10 cellular contexts compared by ENCODE assay signal in genomic region chr11:134950692-134951304, GRCh38.
DNase-seq lines count a peak whose midpoint lies in the region; ATAC-seq, FAIRE-seq and TF ChIP-seq lines count a peak whose summit lies in the region.
"Had no signal": no experiment of that assay in that cellular context is flagged by ENCODE, and none has a peak within 500 bp of the region (broad histone marks: within the 10 kb centered on the region; RNA-seq: fewer than 3 reads in every experiment).

No MANE protein-coding gene starts in this region.

- H3K4me2 ChIP-seq in IMR-90 (ENCODE audit: low read depth, low read length) (0 out of 2 replicates have a peak overlapping the region, but pooled peaks have one; percentile 14), K562 (ENCODE audit: insufficient read depth, low read length) (no peak overlapping the region)

- peak; percentile 26 for FAIRE-seq in K562 (lab: Jason Lieb, UNC)

- H3K27me3 ChIP-seq in IMR-90 (ENCODE audit: control insufficient read depth, insufficient read depth, low read length) (no peaks in the 10 kb centered on the region), K562 (ENCODE audit: control insufficient read depth in 2 of 2, insufficient read depth in 2 of 2, low read length in 2 of 2) (no peaks in the 10 kb centered on the region; a peak in 1 of 5 replicates), aorta (ENCODE audit: control insufficient read depth in 1 of 2, insufficient read depth in 2 of 2, low read length in 1 of 2) (no peaks in the 10 kb centered on the region)

- dilution Hi-C loops in IMR-90 (cut with HindIII; ENCODE audit: low sequenced_read_pairs, unreplicated experiment), result no loop called here

- peak overlapping the region; percentile 44; the same call in 1 of the 2 replicates for H2BK20ac ChIP-seq in IMR-90 (ENCODE audit: low read depth, low read length)

- no peak overlapping the region for H3K14ac ChIP-seq in IMR-90 (replicated peaks; ENCODE audit: low read depth, low read length)

- peak overlapping the region; percentile 26; the same call in 1 of the 2 replicates for H4K5ac ChIP-seq in IMR-90 (ENCODE audit: low read depth, low read length)

- DNase-seq in IMR-90 (peak; percentile 75), K562 (ENCODE audit: extremely low read depth in 1 of 4, low spot score in 3 of 4) (no peak), left kidney (ENCODE audit: low read depth, low spot score) (peak; percentile 70), aorta (no peak), NCI-H1417 (lab: John Stamatoyannopoulos, UW) (no peak)
- DNase-seq in activated CD4-positive, alpha-beta T cell treated with anti-CD3 and anti-CD28 coated beads for 1 hour, result no peak
- DNase-seq: NCI-H1694 treated with DMSO at 0.1 percent for 48 hours, NCI-H748 treated with DMSO at 0.1 percent for 48 hours, SIG-M5 had no signal

- TF ChIP-seq POLR2A in IMR-90 (IDR thresholded peaks at IDR 0.05; ENCODE audit: low read depth, low read length) (no peak), K562 (conservative IDR thresholded peaks at IDR 0.05) (no peak)

- intact Hi-C loops in IMR-90 (cut with micrococcal nuclease), result no loop called here
- intact Hi-C loops in K562 (cut with micrococcal nuclease), result no loop called here
- intact Hi-C loops in aorta (cut with DNase I), result loop anchor here in 1 of 2 donors (5.0 kb wide), 1 partner anchor 33 kb away; no protein-coding TSS in a partner anchor

- no peaks in the 10 kb centered on the region for H4K20me1 ChIP-seq in IMR-90 (ENCODE audit: insufficient read depth, low read length)
- H4K20me1 ChIP-seq in K562 (replicated peaks; ENCODE audit: control insufficient read depth, insufficient read depth, low read length), result no peaks in the 10 kb centered on the region

- H3K79me2 ChIP-seq in K562 (ENCODE audit: control insufficient read depth, insufficient read depth, low read length), result no peaks in the 10 kb centered on the region

- 0 out of 2 replicates have a peak overlapping the region, but pooled peaks have one; percentile 7 for H3K56ac ChIP-seq in IMR-90 (ENCODE audit: extremely low read depth, insufficient read depth, low read length)

- peak overlapping the region; percentile 27 to 73; a peak in 3 of 4 replicates for H4K8ac ChIP-seq in IMR-90 (ENCODE audit: low read depth in 2 of 2, low read length in 2 of 2)

- H2BK15ac ChIP-seq in IMR-90 (ENCODE audit: low read depth, low read length), result no peak overlapping the region; the same call in 2 of the 3 replicates

- peak overlapping the region; percentile 35; the same call in 1 of the 2 replicates for H4K91ac ChIP-seq in IMR-90 (ENCODE audit: insufficient read depth, low read depth, low read length)

- POLR2A ChIA-PET in IMR-90 (lab: Charles Lee; ENCODE audit: unreplicated experiment), result no interaction called here
- POLR2A ChIA-PET in K562 (lab: Yijun Ruan, JAX), result interaction anchor here (0.8 kb wide), 1 partner anchor 81 kb away, joined by 3 read pairs; no protein-coding TSS in a partner anchor

- CTCF ChIA-PET in IMR-90 (lab: Yijun Ruan, JAX) (no interaction called here), K562 (lab: Yijun Ruan, JAX; ENCODE audit: low intra/inter-chr PET ratio) (no interaction called here)

- TF ChIP-seq RAD21 in IMR-90 (IDR thresholded peaks at IDR 0.05; ENCODE audit: low read length) (no peak), K562 (CRISPR knock-in tag; conservative IDR thresholded peaks at IDR 0.05 in 1 of 2, IDR thresholded peaks at IDR 0.05 in 1 of 2) (no peak)

- TF ChIP-seq EP300 in K562 (IDR thresholded peaks at IDR 0.05; ENCODE audit: low read length), result no peak

- peak overlapping the region; percentile 69 for H2BK5ac ChIP-seq in IMR-90 (ENCODE audit: low read depth, low read length, poor library complexity, severe bottlenecking)

- H3K79me1 ChIP-seq in IMR-90 (ENCODE audit: low read depth in 1 of 2, low read length in 2 of 2), result no peaks in the 10 kb centered on the region

- H3K9me1 ChIP-seq in IMR-90 (ENCODE audit: insufficient read depth, low read length) (no peaks in the 10 kb centered on the region), K562 (ENCODE audit: control insufficient read depth, insufficient read depth, low read length) (no peaks in the 10 kb centered on the region)

- H2AFZ ChIP-seq in IMR-90 (replicated peaks; ENCODE audit: low read length, poor library complexity) (peak overlapping the region; percentile 72), K562 (ENCODE audit: low read depth, low read length) (no peak overlapping the region)

- no peak overlapping the region for H3K4me3 ChIP-seq in IMR-90 (ENCODE audit: insufficient read depth, low read depth, low read length)
- H3K4me3 ChIP-seq in K562, result no peak overlapping the region
- H3K4me3 ChIP-seq in aorta (ENCODE audit: low read length in 2 of 2), result no peak overlapping the region

- H2AK5ac ChIP-seq in IMR-90 (ENCODE audit: low read depth, low read length), result no peak overlapping the region

- peak overlapping the region; percentile 70 for H3K4ac ChIP-seq in IMR-90 (ENCODE audit: low read depth, low read length)

- BruUV-seq in IMR-90 (replicated peaks; lab: Mats Ljungman, UMichigan) (no TSS peak), K562 (replicated peaks; lab: Mats Ljungman, UMichigan) (no TSS peak)

- no peaks in the 10 kb centered on the region; the same call in 1 of the 2 replicates for H3K9me3 ChIP-seq in IMR-90 (ENCODE audit: control insufficient read depth, insufficient read depth, low read length)
- H3K9me3 ChIP-seq in K562 (replicated peaks; ENCODE audit: control insufficient read depth, insufficient read depth, low read depth, low read length), result no peaks in the 10 kb centered on the region
- no peaks in the 10 kb centered on the region for H3K9me3 ChIP-seq in aorta (ENCODE audit: control insufficient read depth, low read length)

- H2AK9ac ChIP-seq in IMR-90 (replicated peaks; ENCODE audit: low read depth, low read length, poor library complexity), result no peak overlapping the region

- no peak overlapping the region for H3K23ac ChIP-seq in IMR-90 (ENCODE audit: low read depth, low read length)

- H3K9ac ChIP-seq in IMR-90 (ENCODE audit: low read depth, low read length), result no peak overlapping the region; the same call in 1 of the 2 replicates
- no peak overlapping the region for H3K9ac ChIP-seq in K562 (ENCODE audit: insufficient read depth in 1 of 2, low read depth in 2 of 2, low read length in 2 of 2)

- ATAC-seq in IMR-90 (ENCODE audit: low read depth) (peak; percentile 54), K562 (no peak), aorta (ENCODE audit: low FRiP score) (peak; percentile 59), GM18520 (IDR thresholded peaks at IDR 0.05; ENCODE audit: unreplicated experiment) (no peak)

- H2BK120ac ChIP-seq in IMR-90 (ENCODE audit: low read depth, low read length), result peak overlapping the region; percentile 87

- H3K27ac ChIP-seq in IMR-90 (ENCODE audit: insufficient read depth, low read length) (peak overlapping the region; percentile 63), K562 (ENCODE audit: extremely low read depth, low read depth, low read length) (no peak overlapping the region), aorta (ENCODE audit: low read depth in 1 of 2, low read length in 2 of 2) (peak overlapping the region; percentile 65 to 80)

- no peak for TF ChIP-seq CTCF in IMR-90 (conservative IDR thresholded peaks at IDR 0.05; ENCODE audit: low read depth, low read length)
- TF ChIP-seq CTCF in K562 (IDR thresholded peaks at IDR 0.05 in 2 of 3, conservative IDR thresholded peaks at IDR 0.05 in 1 of 3; ENCODE audit: insufficient read depth in 2 of 3, low read depth in 1 of 3, low read length in 3 of 3), result no peak

- H3K36me3 ChIP-seq in IMR-90 (ENCODE audit: control insufficient read depth, insufficient read depth, low read length), result no peaks in the 10 kb centered on the region
- no peaks in the 10 kb centered on the region for H3K36me3 ChIP-seq in K562 (ENCODE audit: control insufficient read depth, insufficient read depth, low read length)
- no peaks in the 10 kb centered on the region for H3K36me3 ChIP-seq in aorta (ENCODE audit: control insufficient read depth in 1 of 2, insufficient read depth in 2 of 2, low read length in 1 of 2)

- H3K4me1 ChIP-seq in IMR-90 (ENCODE audit: control insufficient read depth, insufficient read depth, low read length), result peaks cover 12% of the 10 kb centered on the region
- no peaks in the 10 kb centered on the region for H3K4me1 ChIP-seq in K562 (replicated peaks in 1 of 2; ENCODE audit: control insufficient read depth in 2 of 2, insufficient read depth in 2 of 2, low read length in 2 of 2)
- H3K4me1 ChIP-seq in aorta (ENCODE audit: control insufficient read depth in 1 of 2, insufficient read depth in 2 of 2, low read length in 2 of 2), result peaks cover 2 to 11% of the 10 kb centered on the region in 2 donors

- no CpG with 5 or more reads among the region's 8 CpGs for WGBS in IMR-90 (ENCODE audit: extremely low coverage in 2 of 2, insufficient read length in 1 of 2), 2 experiments
- 0% methylated on average over 8 of the region's 8 CpGs for WGBS in K562 (ENCODE audit: insufficient coverage, low coverage, missing lambda C conversion rate)
- WGBS in aorta, 2 donors, result 19 to 20% methylated on average over 8 of the region's 8 CpGs

- in situ Hi-C loops in IMR-90 (cut with MboI; ENCODE audit: low sequenced_read_pairs) (no loop called here), K562 (cut with MboI) (no loop called here)

- H3K18ac ChIP-seq in IMR-90 (ENCODE audit: low read depth, low read length), result peak overlapping the region; percentile 31; the same call in 1 of the 2 replicates

TF ChIP-seq in IMR-90, 13 proteins besides CTCF, POLR2A, EP300 and RAD21 (continues in another document):
- TF ChIP-seq CHD1 (IDR thresholded peaks at IDR 0.05; ENCODE audit: low read depth, low read length), result no peak
- TF ChIP-seq MXI1 (IDR thresholded peaks at IDR 0.05; ENCODE audit: borderline replicate concordance, low read depth, low read length), result no peak
- no peak for TF ChIP-seq FOS (IDR thresholded peaks at IDR 0.05; ENCODE audit: low read depth, low read length)

TF ChIP-seq in K562, 482 proteins besides CTCF, POLR2A, EP300 and RAD21 (continues in another document):
- no peak for TF ChIP-seq NCOA4 (IDR thresholded peaks at IDR 0.05; ENCODE audit: partially characterized antibody)

Comparison
In these comparisons a context has a peak if more than half of its experiments do, and no peak if none do; other contexts are left out.
1. ATAC-seq: peak in IMR-90 (single experiment) and aorta (single experiment); none in K562 (single experiment) and GM18520 (single experiment).
2. DNase-seq: peak in IMR-90 (single experiment) and left kidney (single experiment); none in K562 (0 of 4), aorta (0 of 2), NCI-H1417 (0 of 3) and activated CD4-positive, alpha-beta T cell treated with anti-CD3 and anti-CD28 coated beads for 1 hour (single experiment).